In genomic region chr21:38760762-38761155, GRCh38 we compare ENCODE assay signal across 20 cellular contexts.
"Had no signal": no experiment of that assay in that cellular context is flagged by ENCODE, and none has a peak within 500 bp of the region (broad histone marks: within the 10 kb centered on the region; RNA-seq: fewer than 3 reads in every experiment).

No MANE protein-coding gene starts in this region.

- H3K4me1 ChIP-seq: colonic mucosa, right lobe of liver had no signal

- H3K27ac ChIP-seq: colonic mucosa, ovary, psoas muscle, right lobe of liver had no signal

- H3K9me3 ChIP-seq: colonic mucosa, ovary, psoas muscle, right lobe of liver, stomach, testis had no signal

- H3K9me3 Mint-ChIP-seq: activated naive CD8-positive, alpha-beta T cell treated with anti-CD3 and anti-CD28 coated beads, Interleukin-2, amount 10 ng/mL, durations not matched to agents 7 days and 5 days; central memory CD8-positive, alpha-beta T cell; memory B cell; naive thymus-derived CD8-positive, alpha-beta T cell; stimulated activated effector memory CD8-positive, alpha-beta T cell treated with anti-CD3 and anti-CD28 coated beads, Interleukin-12 subunit alpha, Interleukin-12 subunit beta, amount 100 ng/mL, for 72 hours; T-helper 2 cell treated with Interferon-gamma antibody and Interleukin-4, amounts not matched to agents 5 μg/mL and 100 μg/mL, for 36 hours had no signal

- H3K4me3 Mint-ChIP-seq: activated CD4-positive, alpha-beta T cell treated with anti-CD3 and anti-CD28 coated beads for 36 hours; activated naive CD8-positive, alpha-beta T cell treated with anti-CD3 and anti-CD28 coated beads, Interleukin-2, amount 10 ng/mL, durations not matched to agents 7 days and 5 days; activated T-helper 1 cell treated with anti-CD3 and anti-CD28 coated beads, Interleukin-12 subunit alpha, Interleukin-12 subunit beta, Interleukin-2, Interleukin-4 antibody, amounts not matched to agents 30 ng/mL and 10 ng/mL and 1 ng/mL, durations not matched to agents 14 hours and 24 hours and 36 hours; central memory CD8-positive, alpha-beta T cell; memory B cell; naive thymus-derived CD8-positive, alpha-beta T cell; stimulated activated effector memory CD8-positive, alpha-beta T cell treated with anti-CD3 and anti-CD28 coated beads, Interleukin-12 subunit alpha, Interleukin-12 subunit beta, amount 100 ng/mL, for 72 hours; T-helper 2 cell treated with Interferon-gamma antibody and Interleukin-4, amounts not matched to agents 5 μg/mL and 100 μg/mL, for 36 hours; WTC11 had no signal

- H3K27ac Mint-ChIP-seq: activated CD4-positive, alpha-beta T cell treated with anti-CD3 and anti-CD28 coated beads for 36 hours; activated naive CD8-positive, alpha-beta T cell treated with anti-CD3 and anti-CD28 coated beads, Interleukin-2, amount 10 ng/mL, durations not matched to agents 7 days and 5 days; activated T-helper 1 cell treated with anti-CD3 and anti-CD28 coated beads, Interleukin-12 subunit alpha, Interleukin-12 subunit beta, Interleukin-2, Interleukin-4 antibody, amounts not matched to agents 30 ng/mL and 10 ng/mL and 1 ng/mL, durations not matched to agents 14 hours and 24 hours and 36 hours; memory B cell; stimulated activated effector memory CD8-positive, alpha-beta T cell treated with anti-CD3 and anti-CD28 coated beads, Interleukin-12 subunit alpha, Interleukin-12 subunit beta, amount 100 ng/mL, for 72 hours; T-helper 2 cell treated with Interferon-gamma antibody and Interleukin-4, amounts not matched to agents 5 μg/mL and 100 μg/mL, for 36 hours; WTC11 had no signal

- H3K27me3 Mint-ChIP-seq: central memory CD8-positive, alpha-beta T cell; naive thymus-derived CD8-positive, alpha-beta T cell had no signal

- DNase-seq: activated CD4-positive, alpha-beta T cell treated with anti-CD3 and anti-CD28 coated beads for 36 hours; activated CD4-positive, alpha-beta T cell treated with anti-CD3 and anti-CD28 coated beads, Interleukin-2, amount 50 U/mL, for 48 hours; activated gamma-delta T cell treated with Interleukin-2 at 50 U/mL for 16 hours; activated naive CD8-positive, alpha-beta T cell treated with anti-CD3 and anti-CD28 coated beads, Interleukin-2, amount 10 ng/mL, durations not matched to agents 7 days and 5 days; amygdala; colonic mucosa; naive thymus-derived CD8-positive, alpha-beta T cell; ovary; psoas muscle; right lobe of liver; stimulated activated CD4-positive, alpha-beta T cell treated with anti-CD3 and anti-CD28 coated beads, Interleukin-4, amount 100 ng/mL, for 24 hours; stomach; testis had no signal

- H3K36me3 ChIP-seq: colonic mucosa, ovary, right lobe of liver, stomach had no signal

- H3K27me3 ChIP-seq: colonic mucosa, ovary, right lobe of liver, stomach, testis had no signal

- H3K36me3 Mint-ChIP-seq: activated naive CD8-positive, alpha-beta T cell treated with anti-CD3 and anti-CD28 coated beads, Interleukin-2, amount 10 ng/mL, durations not matched to agents 7 days and 5 days; brain; memory B cell; naive thymus-derived CD8-positive, alpha-beta T cell; WTC11 had no signal

- H3K4me3 ChIP-seq: colonic mucosa, ovary, psoas muscle, right lobe of liver, stomach, testis had no signal
